ENCODE assay signal across 9 cellular contexts in the genomic region with DNA sequence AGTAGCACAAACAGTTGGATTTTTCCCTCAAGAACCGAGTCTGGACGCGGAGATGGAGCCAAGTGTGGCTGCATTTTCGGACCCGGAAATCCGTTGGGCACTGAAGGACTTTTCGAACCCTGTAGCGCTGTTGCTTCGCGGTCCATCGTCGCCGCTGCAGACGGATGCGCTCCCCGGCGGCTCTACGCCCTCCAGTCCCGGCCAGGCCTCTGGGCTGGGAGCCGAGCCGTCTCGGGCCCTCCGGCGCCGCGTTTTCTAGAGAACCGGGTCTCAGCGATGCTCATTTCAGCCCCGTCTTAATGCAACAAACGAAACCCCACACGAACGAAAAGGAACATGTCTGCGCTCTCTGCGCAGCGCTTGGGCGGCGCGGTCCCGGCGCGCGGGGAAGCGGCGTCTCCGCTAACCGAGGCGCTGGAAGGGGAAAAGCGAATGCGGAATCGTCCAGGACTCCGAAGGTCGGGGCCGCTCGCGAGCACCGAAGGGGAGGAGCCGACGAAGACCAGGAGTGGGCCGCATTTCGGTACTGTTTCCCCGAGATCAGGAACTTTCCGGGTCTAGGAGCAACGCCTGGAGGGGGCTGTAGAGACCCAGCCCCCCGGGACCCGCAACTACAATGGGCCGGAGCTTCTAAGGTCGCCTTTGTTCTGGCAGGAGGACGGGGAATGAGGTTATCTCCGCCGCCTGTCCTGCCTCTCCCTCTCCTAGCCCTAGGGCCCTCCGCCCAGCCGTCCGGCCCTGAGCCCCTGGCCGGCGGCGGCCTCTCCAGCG. TPM values are rescaled to one million over a fixed set of nuclear protein-coding genes. Genes with fewer than 3 reads are reported as not detected.
A peak's percentile ranks its signal among the peaks of the same experiment; 100 is the strongest.
DNase-seq lines count a peak whose midpoint lies in the region; ATAC-seq and TF ChIP-seq lines count a peak whose summit lies in the region.
"Had no signal": no experiment of that assay in that cellular context is flagged by ENCODE, and none has a peak within 500 bp of the region (broad histone marks: within the 10 kb centered on the region; RNA-seq: fewer than 3 reads in every experiment).

No MANE protein-coding gene starts in this region.

- TF ChIP-seq CTCF in nephron progenitor cell (IDR thresholded peaks at IDR 0.05), result no peak

- no peak overlapping the region for H3K27ac Mint-ChIP-seq in CD4-positive, CD25-positive, alpha-beta regulatory T cell
- H3K27ac Mint-ChIP-seq in nephron progenitor cell, result no peak overlapping the region

- no peak overlapping the region for H3K4me3 ChIP-seq in CD4-positive, CD25-positive, alpha-beta regulatory T cell (ENCODE audit: low read depth, low read length)

- H3K4me1 Mint-ChIP-seq in CD4-positive, CD25-positive, alpha-beta regulatory T cell, result peaks cover 0 to 48% (median 12%) of the 10 kb centered on the region in 4 donors
- peaks cover 17% of the 10 kb centered on the region for H3K4me1 Mint-ChIP-seq in nephron progenitor cell

- peak overlapping the region in 2 of 4 donors; percentile 67 to 74 for H3K4me3 Mint-ChIP-seq in CD4-positive, CD25-positive, alpha-beta regulatory T cell
- H3K4me3 Mint-ChIP-seq in nephron progenitor cell, result peak overlapping the region; percentile 62

- H3K36me3 ChIP-seq in CD4-positive, CD25-positive, alpha-beta regulatory T cell (ENCODE audit: control insufficient read depth, insufficient read depth, low read length), result no peaks in the 10 kb centered on the region

- H3K9me3 Mint-ChIP-seq in CD4-positive, CD25-positive, alpha-beta regulatory T cell, result peaks cover 0 to 5% (median 0%) of the 10 kb centered on the region in 7 donors
- H3K9me3 Mint-ChIP-seq in nephron progenitor cell, result peaks cover 8% of the 10 kb centered on the region

- no peak for ATAC-seq in CD4-positive, CD25-positive, alpha-beta regulatory T cell (ENCODE audit: low read depth in 2 of 2)
- ATAC-seq in HG03095 (IDR thresholded peaks at IDR 0.05; ENCODE audit: unreplicated experiment), result no peak

- H3K27ac ChIP-seq in CD4-positive, CD25-positive, alpha-beta regulatory T cell (ENCODE audit: insufficient read depth, low read length, poor library complexity, severe bottlenecking), result no peak overlapping the region

- DNase-seq in CD4-positive, CD25-positive, alpha-beta regulatory T cell, result peak in 2 of 3 donors; percentile 12 to 27
- peak; percentile 22 for DNase-seq in M059J (ENCODE audit: low read depth)
- DNase-seq in cerebellum (ENCODE audit: low spot score), result peak; percentile 32
- peak; percentile 50 for DNase-seq in nephron progenitor cell
- DNase-seq in OCI-M1 (lab: John Stamatoyannopoulos, UW), result no peak
- DNase-seq in Kasumi-1 (lab: John Stamatoyannopoulos, UW), result no peak
- no peak for DNase-seq in HK-2 (ENCODE audit: unreplicated experiment)
- DNase-seq: nucleus accumbens had no signal

- peaks cover 32% of the 10 kb centered on the region for H3K27me3 ChIP-seq in CD4-positive, CD25-positive, alpha-beta regulatory T cell (ENCODE audit: control insufficient read depth, insufficient read depth, low read length)

- H3K27me3 Mint-ChIP-seq in CD4-positive, CD25-positive, alpha-beta regulatory T cell, result peaks cover 71% of the 10 kb centered on the region
- peaks cover 18% of the 10 kb centered on the region for H3K27me3 Mint-ChIP-seq in nephron progenitor cell (ENCODE audit: low read depth, poor library complexity)

- no peaks in the 10 kb centered on the region for H3K9me3 ChIP-seq in CD4-positive, CD25-positive, alpha-beta regulatory T cell (ENCODE audit: control insufficient read depth in 2 of 2, low read length in 2 of 2)

- no peaks in the 10 kb centered on the region for H3K36me3 Mint-ChIP-seq in CD4-positive, CD25-positive, alpha-beta regulatory T cell
- no peaks in the 10 kb centered on the region for H3K36me3 Mint-ChIP-seq in nephron progenitor cell (ENCODE audit: low read depth)

- peaks cover 50% of the 10 kb centered on the region for H3K4me1 ChIP-seq in CD4-positive, CD25-positive, alpha-beta regulatory T cell (ENCODE audit: control insufficient read depth, insufficient read depth, low read length, poor library complexity, severe bottlenecking)

RNA-seq across cellular contexts. Expression of gene EMX1, which starts 3.2 kb away (rescaled TPM):
- total RNA-seq in CD4-positive, CD25-positive, alpha-beta regulatory T cell, result not detected
- polyA plus RNA-seq in CD4-positive, CD25-positive, alpha-beta regulatory T cell, result not detected
- total RNA-seq in M059J (2014; rRNA removed; shearing (Covaris generic)), result not detected in 2 replicates
- not detected for total RNA-seq in cerebellum

RNA-seq across cellular contexts. Expression of gene SPR, which starts 33.3 kb away (rescaled TPM):
- total RNA-seq in CD4-positive, CD25-positive, alpha-beta regulatory T cell, result not detected
- polyA plus RNA-seq in CD4-positive, CD25-positive, alpha-beta regulatory T cell, result under 1 TPM in 1 of 4 donors, not detected in 3; 0.13 TPM
- 24.6 and 29.9 TPM in 2 replicates for total RNA-seq in M059J (2014; rRNA removed; shearing (Covaris generic))
- total RNA-seq in cerebellum, result 0.82 TPM

Comparison
In these comparisons a context has a peak if more than half of its experiments do, and no peak if none do; other contexts are left out.
1. DNase-seq: peak in CD4-positive, CD25-positive, alpha-beta regulatory T cell (2 of 3), M059J (single experiment), cerebellum (single experiment) and nephron progenitor cell (single experiment); none in OCI-M1 (single experiment), Kasumi-1 (0 of 2) and HK-2 (single experiment).
2. RNA of gene SPR, which starts 33.3 kb away (total RNA-seq): 24.6 to 29.9 TPM in M059J; 0.82 TPM in cerebellum (single experiment) and not detected in CD4-positive, CD25-positive, alpha-beta regulatory T cell (single experiment); every median in the first group is over 10 times any median in the second.